1 cellular context compared by ENCODE assay signal in genomic region chr3:177102526-177102925, GRCh38.
TF ChIP-seq lines count a peak whose summit lies in the region.

No MANE protein-coding gene starts in this region.

TF ChIP-seq in GM23338, 12 proteins besides CTCF, POLR2A, EP300 and RAD21 (continued from another document):
- TF ChIP-seq ZNF462 (CRISPR knock-in tag; IDR thresholded peaks at IDR 0.05) = no peak
